19 cellular contexts compared by ENCODE assay signal in the genomic region with DNA sequence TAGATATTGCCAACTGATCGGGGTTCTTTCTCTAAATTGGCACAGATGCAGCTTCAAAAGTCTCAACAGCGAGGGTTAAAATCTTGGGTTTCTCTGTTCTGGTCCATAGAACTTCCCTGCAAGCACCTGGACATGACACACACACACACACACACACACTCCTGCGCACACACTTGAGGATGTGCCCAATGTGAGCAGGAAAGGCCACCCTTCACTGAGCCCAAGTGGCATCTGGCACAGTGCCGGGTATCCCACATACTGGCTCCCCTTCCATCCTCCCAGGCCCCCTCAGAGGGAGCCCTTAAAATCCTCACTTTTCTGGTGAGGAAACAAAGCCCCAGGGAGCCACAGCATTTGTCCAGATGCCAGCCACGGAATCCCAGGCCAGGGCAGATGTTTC. TPM values are rescaled to one million over a fixed set of nuclear protein-coding genes. Genes with fewer than 3 reads are reported as not detected.
"Had no signal": no experiment of that assay in that cellular context is flagged by ENCODE, and none has a peak within 500 bp of the region (broad histone marks: within the 10 kb centered on the region; RNA-seq: fewer than 3 reads in every experiment).

No MANE protein-coding gene starts in this region.

- H3K9me3 Mint-ChIP-seq: dendritic cell treated with granulocyte-macrophage colony-stimulating factor and Interleukin-4, amounts not matched to agents 40 ng/mL and 50 ng/mL, for 4 days; neural progenitor cell had no signal

- H3K36me3 Mint-ChIP-seq: naive thymus-derived CD8-positive, alpha-beta T cell had no signal

- H2AFZ ChIP-seq: neural progenitor cell had no signal

- ATAC-seq: gastroesophageal sphincter; left lobe of liver; mucosa of descending colon; naive thymus-derived CD8-positive, alpha-beta T cell; stimulated activated naive CD8-positive, alpha-beta T cell treated with anti-CD3 and anti-CD28 coated beads, Interleukin-15, Interleukin-2, amounts not matched to agents 100 U/mL and 50 U/mL, for 24 hours; upper lobe of right lung had no signal

- H3K27ac Mint-ChIP-seq: dendritic cell treated with granulocyte-macrophage colony-stimulating factor and Interleukin-4, amounts not matched to agents 40 ng/mL and 50 ng/mL, for 4 days; naive thymus-derived CD8-positive, alpha-beta T cell; neural progenitor cell had no signal

- H3K9ac ChIP-seq: neural progenitor cell had no signal

- H3K9me3 ChIP-seq: esophagus squamous epithelium, gastroesophageal sphincter, mucosa of descending colon, ovary, right atrium auricular region, suprapubic skin, tibial artery, upper lobe of right lung, vagina had no signal

- H3K4me3 Mint-ChIP-seq: dendritic cell treated with granulocyte-macrophage colony-stimulating factor and Interleukin-4, amounts not matched to agents 40 ng/mL and 50 ng/mL, for 4 days; naive thymus-derived CD8-positive, alpha-beta T cell had no signal

- H3K27ac ChIP-seq: esophagus squamous epithelium, gastroesophageal sphincter, ovary, right atrium auricular region, suprapubic skin, tibial artery, upper lobe of right lung, vagina had no signal

- H3K4me1 ChIP-seq: right atrium auricular region, upper lobe of right lung had no signal

- H3K27me3 ChIP-seq: esophagus squamous epithelium, gastroesophageal sphincter, neural progenitor cell, ovary, right atrium auricular region, suprapubic skin, tibial artery, upper lobe of right lung, vagina had no signal

- H3K36me3 ChIP-seq: esophagus squamous epithelium, gastroesophageal sphincter, neural progenitor cell, ovary, right atrium auricular region, suprapubic skin, tibial artery, upper lobe of right lung, vagina had no signal

- FAIRE-seq: small intestine had no signal

- DNase-seq: esophagus squamous epithelium; foreskin fibroblast; glutamatergic neuron; islet precursor cell; mucosa of descending colon; naive thymus-derived CD8-positive, alpha-beta T cell; ovary; small intestine; stimulated activated CD4-positive, alpha-beta T cell treated with anti-CD3 and anti-CD28 coated beads, Interleukin-2, amount 100 ng/mL, for 48 hours; stimulated activated naive CD8-positive, alpha-beta T cell treated with anti-CD3 and anti-CD28 coated beads, Interleukin-15, Interleukin-2, amounts not matched to agents 100 U/mL and 50 U/mL, for 24 hours; tibial artery; upper lobe of right lung had no signal

- H3K4me3 ChIP-seq: esophagus squamous epithelium, gastroesophageal sphincter, mucosa of descending colon, neural progenitor cell, ovary, right atrium auricular region, suprapubic skin, tibial artery, upper lobe of right lung, vagina had no signal

- H3K4me1 Mint-ChIP-seq: naive thymus-derived CD8-positive, alpha-beta T cell had no signal

- H3K4me2 ChIP-seq: neural progenitor cell had no signal

RNA-seq across cellular contexts. Expression of a gene that starts 55.5 kb away (rescaled TPM):
- total RNA-seq: naive thymus-derived CD8-positive, alpha-beta T cell had no signal
- polyA plus RNA-seq: naive thymus-derived CD8-positive, alpha-beta T cell had no signal
